Comparison of ENCODE assay signal across 8 cellular contexts in the genomic region with DNA sequence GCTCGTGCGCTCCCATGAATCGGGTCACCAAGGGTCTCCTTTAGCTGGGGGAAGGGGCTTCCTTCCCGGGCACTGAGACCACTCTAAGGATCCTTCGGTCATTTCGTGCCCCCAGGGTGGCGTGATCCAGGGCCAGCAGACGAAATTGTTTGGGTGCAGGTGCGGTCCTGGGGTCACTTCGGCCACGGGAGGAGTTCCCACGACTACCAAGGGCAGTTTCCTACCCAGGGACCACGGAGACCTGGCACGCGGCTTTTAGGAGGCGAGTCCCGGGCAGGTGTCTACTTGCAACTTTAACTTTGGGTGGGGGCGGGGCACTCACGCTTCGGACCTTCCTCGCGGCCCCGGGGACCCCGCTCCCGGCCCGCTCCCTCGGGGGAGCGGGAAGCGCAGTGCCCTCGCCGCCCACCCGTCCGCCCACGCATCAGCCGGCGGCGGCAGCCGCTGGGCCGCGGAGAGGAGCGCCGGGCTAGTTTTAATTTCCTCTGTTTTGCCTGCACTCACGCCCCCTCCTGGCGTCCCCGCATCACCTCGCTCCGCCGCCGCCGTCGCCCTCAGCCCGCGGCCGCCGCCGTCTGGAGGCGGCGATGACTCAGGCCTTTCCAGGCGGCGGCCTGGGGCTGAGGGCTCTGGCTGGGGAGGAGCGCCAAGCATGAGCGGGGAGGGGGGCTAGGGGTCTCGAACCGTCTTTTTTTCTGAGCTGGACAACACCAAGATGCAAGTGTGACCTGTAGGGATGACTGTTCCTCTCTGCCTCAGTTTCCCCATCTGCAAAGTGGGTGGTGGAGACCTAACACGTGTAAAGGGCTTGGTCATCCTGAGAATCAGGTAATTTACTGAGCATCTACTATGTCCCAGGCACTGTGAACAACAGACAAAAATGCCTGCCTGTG. TPM values are rescaled to one million over a fixed set of nuclear protein-coding genes. Genes with fewer than 3 reads are reported as not detected.
DNase-seq lines count a peak whose midpoint lies in the region; ATAC-seq, FAIRE-seq and TF ChIP-seq lines count a peak whose summit lies in the region.

No MANE protein-coding gene starts in this region.

- TF ChIP-seq CTCF in gastroesophageal sphincter (IDR thresholded peaks at IDR 0.05) (peak in 3 of 4 experiments; percentile 13 to 55 (median 40)), pancreas (IDR thresholded peaks at IDR 0.05) (peak; percentile 22 to 44 (median 37)), thoracic aorta (IDR thresholded peaks at IDR 0.05) (peak; percentile 43)

- no peak overlapping the region for H3K27ac Mint-ChIP-seq in IgD-negative memory B cell

- H3K9me3 ChIP-seq in ES-I3 (ENCODE audit: control insufficient read depth, insufficient read depth, low read length) (no peaks in the 10 kb centered on the region), gastroesophageal sphincter (no peaks in the 10 kb centered on the region), pancreas (no peaks in the 10 kb centered on the region), thoracic aorta (no peaks in the 10 kb centered on the region)

- in situ Hi-C loops in SK-MEL-5 (cut with HindIII; ENCODE audit: low pct_unique_long_range_greater_than_20kb, low sequenced_read_pairs), result no loop called here

- no peaks in the 10 kb centered on the region for H3K36me3 ChIP-seq in ES-I3 (ENCODE audit: insufficient read depth, low read length)
- H3K36me3 ChIP-seq in gastroesophageal sphincter, result no peaks in the 10 kb centered on the region
- H3K36me3 ChIP-seq in pancreas, result no peaks in the 10 kb centered on the region
- no peaks in the 10 kb centered on the region for H3K36me3 ChIP-seq in thoracic aorta

- H3K27me3 Mint-ChIP-seq in IgD-negative memory B cell, result peaks cover 39% of the 10 kb centered on the region

- H3K9me3 Mint-ChIP-seq in IgD-negative memory B cell, result peaks cover 0 to 6% (median 0%) of the 10 kb centered on the region in 3 donors

- H3K36me3 Mint-ChIP-seq in IgD-negative memory B cell, result peaks cover 2% of the 10 kb centered on the region

- DNase-seq in SK-MEL-5 (ENCODE audit: low read depth, low spot score), result peak; percentile 72
- DNase-seq in activated gamma-delta T cell treated with anti-CD3 and anti-CD28 coated beads, Interleukin-2, amount 50 U/mL, for 16 hours (ENCODE audit: low read depth), result peak; percentile 64
- peak; percentile 68 to 90 (median 80) for DNase-seq in pancreas
- no peak for DNase-seq in thoracic aorta (ENCODE audit: low spot score)

- peaks cover 0 to 10% (median 7%) of the 10 kb centered on the region in 3 donors for H3K4me1 Mint-ChIP-seq in IgD-negative memory B cell

- no peak for FAIRE-seq in pancreas (lab: Jason Lieb, UNC)

- H3K27ac ChIP-seq in gastroesophageal sphincter, result peak overlapping the region in 1 of 4 donors; percentile 26
- no peak overlapping the region for H3K27ac ChIP-seq in pancreas
- H3K27ac ChIP-seq in thoracic aorta, result no peak overlapping the region

- H3K4me3 ChIP-seq in gastroesophageal sphincter (peak overlapping the region; percentile 3 to 57), pancreas (peak overlapping the region; percentile 14 to 62 (median 45)), thoracic aorta (peak overlapping the region; percentile 72)

- H3K4me3 Mint-ChIP-seq in IgD-negative memory B cell, result peak overlapping the region in 3 of 4 donors; percentile 39 to 88 (median 62)

- no peak for TF ChIP-seq EP300 in gastroesophageal sphincter (IDR thresholded peaks at IDR 0.05)

- peaks cover 96% of the 10 kb centered on the region for H3K27me3 ChIP-seq in gastroesophageal sphincter
- no peaks in the 10 kb centered on the region for H3K27me3 ChIP-seq in pancreas
- H3K27me3 ChIP-seq in thoracic aorta (replicated peaks; ENCODE audit: insufficient read depth), result no peaks in the 10 kb centered on the region

- H3K4me1 ChIP-seq in ES-I3 (ENCODE audit: insufficient read depth, low read length) (0 out of 2 replicates have a peak, but pooled peaks cover 7% of the 10 kb centered on the region), gastroesophageal sphincter (peaks cover 0 to 27% (median 17%) of the 10 kb centered on the region in 3 donors), pancreas (no peaks in the 10 kb centered on the region), thoracic aorta (ENCODE audit: control insufficient read depth in 1 of 2, low read depth in 2 of 2) (peaks cover 13 to 18% of the 10 kb centered on the region in 2 donors)

- intact Hi-C loops in pancreas (cut with DNase I), result no loop called here

- peak overlapping the region; percentile 82 for H3K9ac ChIP-seq in ES-I3 (ENCODE audit: low read depth, low read length)

- ATAC-seq in gastroesophageal sphincter, result peak; percentile 74
- peak; percentile 90 to 94 (median 92) for ATAC-seq in pancreas
- ATAC-seq in thoracic aorta (ENCODE audit: insufficient number of reproducible peaks, low FRiP score, low read depth), result peak; percentile 61
- no peak for ATAC-seq in HG03521 (IDR thresholded peaks at IDR 0.05; ENCODE audit: unreplicated experiment)

- 0 to 17% methylated on average over 1 of the region's 65 CpGs for WGBS in gastroesophageal sphincter (ENCODE audit: low coverage in 1 of 2), 2 donors
- WGBS in pancreas, 2 donors, result 0 to 1% methylated on average over 45 to 65 of the region's 65 CpGs

- no peak for TF ChIP-seq POLR2A in gastroesophageal sphincter (IDR thresholded peaks at IDR 0.05)

RNA-seq across cellular contexts. Expression of a gene that starts 21.8 kb away (rescaled TPM):
- 0.21 TPM for polyA plus RNA-seq in IgD-negative memory B cell
- 10.6 and 14.6 TPM in 2 replicates for total RNA-seq in SK-MEL-5 (2014; rRNA removed; shearing (Covaris generic))
- 58.6 and 65.9 TPM in 2 replicates for polyA plus RNA-seq in SK-MEL-5 (2015; cell fraction: cytosol; rRNA removed)
- 4.9 and 7.4 TPM in 2 replicates for polyA plus RNA-seq in SK-MEL-5 (2015; cell fraction: nucleus; rRNA removed)
- 10 to 100 TPM in 1 of 4 donors, 1 to 10 TPM in 3; 2.6 to 21.9 (median 8.5) TPM for total RNA-seq in gastroesophageal sphincter
- 10 to 100 TPM in 2 of 6 donors, 1 to 10 TPM in 4; 2.4 to 10.6 (median 6.6) TPM for total RNA-seq in pancreas
- polyA plus RNA-seq in pancreas, result 10 to 100 TPM; 12.4 to 27.4 TPM
- total RNA-seq in thoracic aorta, result 10 to 100 TPM in 1 of 2 donors, 1 to 10 TPM in 1; 5.8 to 13.4 TPM
